23 cellular contexts compared by ENCODE assay signal in the genomic region with DNA sequence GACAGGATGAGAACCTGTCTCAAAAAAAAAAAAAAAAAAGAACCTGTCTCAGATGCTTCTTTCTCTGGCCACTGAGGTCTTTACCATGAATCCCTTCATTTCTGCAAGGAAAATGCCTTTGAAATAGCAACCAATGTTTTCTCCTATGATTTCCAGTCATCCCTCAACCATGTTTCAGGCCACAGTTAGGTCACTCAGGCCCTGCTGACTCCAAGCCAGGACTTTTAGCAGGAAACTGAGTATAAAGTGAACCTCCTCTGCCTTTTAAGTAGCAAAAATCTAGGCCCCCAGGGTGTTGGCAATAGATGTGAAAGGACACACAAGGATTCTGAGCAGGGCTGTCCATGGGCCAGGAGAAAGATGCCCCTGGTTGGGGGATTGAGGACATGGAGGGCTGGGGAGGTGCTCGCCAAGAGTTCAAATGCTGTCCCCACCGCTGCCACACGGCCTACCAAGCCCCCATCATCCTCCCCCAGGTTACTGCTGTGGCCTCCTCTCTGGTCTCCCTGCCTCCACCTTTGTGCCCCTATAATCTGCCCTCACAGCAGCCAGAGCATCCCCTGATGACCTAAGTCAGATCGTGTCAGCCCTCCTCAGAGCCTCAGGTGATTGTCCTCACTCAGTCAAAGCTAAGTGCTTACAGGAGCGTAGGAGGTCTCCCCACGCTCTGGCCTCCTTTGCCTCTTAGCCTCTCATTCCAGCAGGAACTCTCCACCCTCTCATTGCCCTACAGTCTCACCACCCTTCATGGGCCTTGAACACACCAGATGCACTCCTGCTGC. TPM values are rescaled to one million over a fixed set of nuclear protein-coding genes. Genes with fewer than 3 reads are reported as not detected.
DNase-seq lines count a peak whose midpoint lies in the region; TF ChIP-seq lines count a peak whose summit lies in the region.
"Had no signal": no experiment of that assay in that cellular context is flagged by ENCODE, and none has a peak within 500 bp of the region (broad histone marks: within the 10 kb centered on the region; RNA-seq: fewer than 3 reads in every experiment).

No MANE protein-coding gene starts in this region.

- no peak for TF ChIP-seq POLR2A in prostate gland (IDR thresholded peaks at IDR 0.05)

- no peaks in the 10 kb centered on the region for H4K20me1 ChIP-seq in fibroblast of lung (ENCODE audit: control insufficient read depth, extremely low read depth, insufficient read depth, low read length)

- H3K27me3 ChIP-seq in fibroblast of lung (ENCODE audit: control insufficient read depth, insufficient read depth, low read length): no peaks in the 10 kb centered on the region
- no peaks in the 10 kb centered on the region for H3K27me3 ChIP-seq in prostate gland (replicated peaks; ENCODE audit: insufficient read depth)
- H3K27me3 ChIP-seq in BE2C: no peaks in the 10 kb centered on the region
- H3K27me3 ChIP-seq: left lung, upper lobe of left lung had no signal

- H3K27ac ChIP-seq in fibroblast of lung (ENCODE audit: insufficient read depth, low read length) (no peak overlapping the region), prostate gland (peak overlapping the region; percentile 6 to 7)
- H3K27ac ChIP-seq: HL-60, left lung, upper lobe of left lung had no signal

- H3K36me3 ChIP-seq in fibroblast of lung (ENCODE audit: control insufficient read depth, insufficient read depth, low read length) (no peaks in the 10 kb centered on the region), prostate gland (no peaks in the 10 kb centered on the region), BE2C (no peaks in the 10 kb centered on the region)
- H3K36me3 ChIP-seq: left lung, upper lobe of left lung had no signal

- 93% methylated on average over 6 of the region's 6 CpGs for WGBS in prostate gland

- H2AFZ ChIP-seq in fibroblast of lung (ENCODE audit: low read length): no peak overlapping the region

- POLR2A ChIA-PET in activated CD4-positive, alpha-beta T cell treated with anti-CD3 and anti-CD28 coated beads, Interleukin-2, amount 10 ng/mL, durations not matched to agents 7 days and 5 days (lab: Charles Lee): no interaction called here

- H3K4me1 Mint-ChIP-seq in activated CD4-positive, alpha-beta T cell treated with anti-CD3 and anti-CD28 coated beads, Interleukin-2, amount 10 ng/mL, durations not matched to agents 7 days and 5 days: no peaks in the 10 kb centered on the region

- H3K27ac Mint-ChIP-seq in activated CD4-positive, alpha-beta T cell treated with anti-CD3 and anti-CD28 coated beads, Interleukin-2, amount 10 ng/mL, durations not matched to agents 7 days and 5 days: no peak overlapping the region
- H3K27ac Mint-ChIP-seq: nephron progenitor cell; progenitor cell of endocrine pancreas; stimulated activated naive CD8-positive, alpha-beta T cell treated with anti-CD3 and anti-CD28 coated beads, Interleukin-15, Interleukin-2, amounts not matched to agents 100 ng/mL and 50 ng/mL, for 24 hours had no signal

- H3K4me3 ChIP-seq in fibroblast of lung (replicated peaks in 1 of 4; ENCODE audit: control extremely low read depth in 1 of 4, insufficient read depth in 1 of 4, low read depth in 3 of 4, low read length in 4 of 4): no peak overlapping the region
- no peak overlapping the region for H3K4me3 ChIP-seq in prostate gland
- no peak overlapping the region for H3K4me3 ChIP-seq in BE2C (ENCODE audit: low read depth, low read length)
- H3K4me3 ChIP-seq: left lung, smooth muscle cell, upper lobe of left lung had no signal

- DNase-seq in GM03348 (ENCODE audit: low spot score) (peak; percentile 49), M059J (ENCODE audit: low read depth) (peak; percentile 59), fibroblast of lung (ENCODE audit: low read depth in 2 of 2) (peak; percentile 7 to 14), prostate gland (ENCODE audit: low spot score) (no peak), HUDEP-2 (lab: John Stamatoyannopoulos, UW; ENCODE audit: unreplicated experiment in 76 of 76) (no peak), HuH-7.5 (ENCODE audit: low spot score) (no peak), BE2C (no peak)
- no peak for DNase-seq in activated CD4-positive, alpha-beta T cell treated with anti-CD3 and anti-CD28 coated beads, Interleukin-2, amount 10 ng/mL, durations not matched to agents 7 days and 5 days
- DNase-seq: activated CD4-positive, alpha-beta T cell treated with anti-CD3 and anti-CD28 coated beads, Interleukin-2, amount 50 U/mL, for 4 hours; anterior cingulate cortex; central memory CD4-positive, alpha-beta T cell; erythroblast; left lung; NCI-H1694; nephron progenitor cell; SHP77; stimulated activated CD4-positive, alpha-beta T cell treated with anti-CD3 and anti-CD28 coated beads, Interleukin-4, amount 100 ng/mL, for 24 hours; T-helper 1 cell; upper lobe of left lung had no signal

- H3K9me3 ChIP-seq in fibroblast of lung (ENCODE audit: control insufficient read depth, insufficient read depth, low read depth, low read length) (no peaks in the 10 kb centered on the region), prostate gland (no peaks in the 10 kb centered on the region), BE2C (no peaks in the 10 kb centered on the region)

- no peak overlapping the region for H3K4me2 ChIP-seq in fibroblast of lung (ENCODE audit: extremely low read depth, insufficient read depth, low read length)
- H3K4me2 ChIP-seq: smooth muscle cell had no signal

- H3K79me2 ChIP-seq in fibroblast of lung (ENCODE audit: control insufficient read depth, insufficient read depth, low read length): no peaks in the 10 kb centered on the region

- H3K4me3 Mint-ChIP-seq in activated CD4-positive, alpha-beta T cell treated with anti-CD3 and anti-CD28 coated beads, Interleukin-2, amount 10 ng/mL, durations not matched to agents 7 days and 5 days: no peak overlapping the region
- H3K4me3 Mint-ChIP-seq: nephron progenitor cell; stimulated activated naive CD8-positive, alpha-beta T cell treated with anti-CD3 and anti-CD28 coated beads, Interleukin-15, Interleukin-2, amounts not matched to agents 100 ng/mL and 50 ng/mL, for 24 hours had no signal

- TF ChIP-seq CTCF in fibroblast of lung (conservative IDR thresholded peaks at IDR 0.05 in 1 of 2, IDR thresholded peaks at IDR 0.05 in 1 of 2; ENCODE audit: low read depth in 1 of 2, low read length in 2 of 2) (no peak), prostate gland (IDR thresholded peaks at IDR 0.05) (no peak), BE2C (IDR thresholded peaks at IDR 0.05; ENCODE audit: low read depth, low read length) (no peak)

- H3K36me3 Mint-ChIP-seq in activated CD4-positive, alpha-beta T cell treated with anti-CD3 and anti-CD28 coated beads, Interleukin-2, amount 10 ng/mL, durations not matched to agents 7 days and 5 days (ENCODE audit: low read depth): no peaks in the 10 kb centered on the region

- CTCF ChIA-PET in activated CD4-positive, alpha-beta T cell treated with anti-CD3 and anti-CD28 coated beads, Interleukin-2, amount 10 ng/mL, durations not matched to agents 7 days and 5 days (lab: Charles Lee): no interaction called here

- H3K4me1 ChIP-seq in fibroblast of lung (ENCODE audit: control insufficient read depth, extremely low read depth, insufficient read depth, low read length): peaks cover 4% of the 10 kb centered on the region
- H3K4me1 ChIP-seq in prostate gland (replicated peaks): no peaks in the 10 kb centered on the region
- no peaks in the 10 kb centered on the region for H3K4me1 ChIP-seq in BE2C
- H3K4me1 ChIP-seq: left lung, upper lobe of left lung had no signal

- H3K9ac ChIP-seq in fibroblast of lung (ENCODE audit: insufficient read depth, low read length): no peak overlapping the region

- H3K27me3 Mint-ChIP-seq in activated CD4-positive, alpha-beta T cell treated with anti-CD3 and anti-CD28 coated beads, Interleukin-2, amount 10 ng/mL, durations not matched to agents 7 days and 5 days: peaks cover 2% of the 10 kb centered on the region

- H3K9me3 Mint-ChIP-seq in activated CD4-positive, alpha-beta T cell treated with anti-CD3 and anti-CD28 coated beads, Interleukin-2, amount 10 ng/mL, durations not matched to agents 7 days and 5 days: peaks cover 2% of the 10 kb centered on the region

- intact Hi-C loops in prostate gland (cut with DNase I): no loop called here

RNA-seq across cellular contexts. Expression of a gene that starts 54.6 kb away (rescaled TPM):
- 0.10 TPM in 1 of 2 replicates, not detected in the other for total RNA-seq in M059J (2014; rRNA removed; shearing (Covaris generic))
- total RNA-seq in fibroblast of lung (0.26 TPM in 1 of 2 replicates, not detected in the other), prostate gland (under 1 TPM in 1 of 2 donors, not detected in 1; 0.34 TPM)
- polyA plus RNA-seq in fibroblast of lung: not detected in 2 replicates
- polyA plus RNA-seq in fibroblast of lung (2012): 0.07 TPM in 1 of 2 replicates, not detected in the other
- not detected in 2 replicates for polyA minus RNA-seq in fibroblast of lung (ENCODE audit: low replicate concordance)
- total RNA-seq in activated CD4-positive, alpha-beta T cell treated with anti-CD3 and anti-CD28 coated beads, Interleukin-2, amount 10 ng/mL, durations not matched to agents 7 days and 5 days: not detected
- not detected for polyA plus RNA-seq in BE2C (2012; ENCODE audit: insufficient read depth, insufficient read length, low read depth)

Comparison
In these comparisons a context has a peak if more than half of its experiments do, and no peak if none do; other contexts are left out.
1. DNase-seq: peak in GM03348 (single experiment), M059J (single experiment) and fibroblast of lung (2 of 2); none in prostate gland (single experiment), activated CD4-positive, alpha-beta T cell treated with anti-CD3 and anti-CD28 coated beads, Interleukin-2, amount 10 ng/mL, durations not matched to agents 7 days and 5 days (single experiment), HUDEP-2 (0 of 76), HuH-7.5 (single experiment) and BE2C (single experiment).